ENCODE assay signal across 1 cellular context in the genomic region with DNA sequence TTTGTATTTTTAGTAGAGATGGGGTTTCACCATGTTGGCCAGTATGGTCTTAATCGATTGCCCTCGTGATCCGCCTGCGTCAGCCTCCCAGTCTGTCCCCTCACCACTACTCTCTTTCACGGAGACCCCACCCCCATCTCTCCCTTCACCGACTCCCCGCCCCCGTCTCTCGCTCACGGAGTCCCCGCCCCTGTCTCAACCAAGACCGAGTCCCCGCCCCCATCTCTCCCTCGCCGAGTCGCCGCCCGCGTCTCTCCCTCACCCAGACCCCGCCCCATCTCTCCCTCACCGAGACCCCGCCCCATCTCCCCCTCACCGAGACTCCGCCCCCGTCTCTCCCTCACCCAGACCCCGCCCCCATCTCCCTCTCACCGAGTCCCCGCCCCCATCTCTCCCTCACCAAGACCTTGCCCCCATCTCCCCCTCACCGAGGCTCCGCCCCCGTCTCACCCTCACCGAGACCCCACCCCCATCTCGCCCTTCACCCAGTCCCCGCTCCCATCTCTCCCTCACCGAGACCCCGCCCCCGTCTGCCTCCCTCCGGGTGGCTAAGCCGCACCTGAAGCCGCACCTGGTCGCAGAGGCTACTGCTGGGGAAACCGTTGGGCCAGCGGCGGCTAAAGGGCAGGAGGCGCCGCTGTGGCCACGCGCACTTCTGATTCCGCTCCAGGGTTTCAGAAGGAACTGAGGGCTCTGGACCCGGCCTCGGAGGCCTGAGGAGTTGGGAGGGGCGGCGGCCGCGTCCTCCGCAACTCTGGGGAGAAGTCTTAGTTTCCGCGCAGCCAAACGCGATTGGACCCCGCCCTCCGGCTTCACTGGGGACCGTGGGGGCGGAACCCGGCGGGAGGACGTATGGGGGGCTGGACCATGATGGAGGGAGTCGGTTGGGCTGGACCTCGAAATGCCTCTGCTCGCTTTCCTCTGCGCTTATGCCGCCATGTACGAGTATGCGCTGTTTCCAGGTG.
TF ChIP-seq lines count a peak whose summit lies in the region.

No MANE protein-coding gene starts in this region.

TF ChIP-seq in SK-N-SH, 30 proteins besides CTCF, POLR2A, EP300 and RAD21:
- TF ChIP-seq FOSL2 (IDR thresholded peaks at IDR 0.05; ENCODE audit: borderline replicate concordance, low read depth), result no peak
- TF ChIP-seq SMC3 (IDR thresholded peaks at IDR 0.05; ENCODE audit: low read depth, low read length), result no peak
- TF ChIP-seq ZBTB33 (IDR thresholded peaks at IDR 0.05; ENCODE audit: borderline replicate concordance, low read depth), result no peak
- no peak for TF ChIP-seq TEAD4 (IDR thresholded peaks at IDR 0.05; ENCODE audit: borderline replicate concordance, insufficient read depth)
- 0 out of 2 replicates have a peak, but pooled peaks have one; percentile 3 for TF ChIP-seq RCOR1 (IDR thresholded peaks at IDR 0.05; ENCODE audit: low read length)
- TF ChIP-seq YY1 (IDR thresholded peaks at IDR 0.05; ENCODE audit: low read depth), result peak; percentile 74; the same call in 1 of the 2 replicates
- TF ChIP-seq REST (IDR thresholded peaks at IDR 0.05; ENCODE audit: low read depth, low read length), result no peak
- no peak for TF ChIP-seq SIN3A (IDR thresholded peaks at IDR 0.05; ENCODE audit: borderline replicate concordance, low read depth, low read length)
- TF ChIP-seq GABPA (IDR thresholded peaks at IDR 0.05; ENCODE audit: low read depth), result no peak
- TF ChIP-seq FOXJ3 (CRISPR knock-in tag; IDR thresholded peaks at IDR 0.05), result no peak
- no peak for TF ChIP-seq JUND (IDR thresholded peaks at IDR 0.05)
- no peak for TF ChIP-seq RFX5 (IDR thresholded peaks at IDR 0.05; ENCODE audit: low read length)
- TF ChIP-seq MEF2A (IDR thresholded peaks at IDR 0.05; ENCODE audit: borderline replicate concordance, low read depth), result no peak
- peak; percentile 56; the same call in 1 of the 2 replicates for TF ChIP-seq MXI1 (IDR thresholded peaks at IDR 0.05; ENCODE audit: low read depth, low read length)
- peak; percentile 72 for TF ChIP-seq CHD2 (IDR thresholded peaks at IDR 0.05; ENCODE audit: low read length, partially characterized antibody)
- TF ChIP-seq GATA2 (CRISPR knock-in tag; IDR thresholded peaks at IDR 0.05), result no peak
- peak; percentile 36 for TF ChIP-seq PBX3 (IDR thresholded peaks at IDR 0.05)
- TF ChIP-seq POLR2AphosphoS5 (IDR thresholded peaks at IDR 0.05; ENCODE audit: low read depth, low read length), result peak; percentile 80
- TF ChIP-seq MAX (IDR thresholded peaks at IDR 0.05; ENCODE audit: low read depth), result peak; percentile 36; the same call in 1 of the 2 replicates
- TF ChIP-seq RXRA (IDR thresholded peaks at IDR 0.05; ENCODE audit: borderline replicate concordance, low read depth), result no peak
- no peak for TF ChIP-seq FOXM1 (IDR thresholded peaks at IDR 0.05; ENCODE audit: low read depth)
- peak; percentile 24; the same call in 1 of the 2 replicates for TF ChIP-seq TAF1 (IDR thresholded peaks at IDR 0.05; ENCODE audit: borderline replicate concordance, low read depth, low read length)
- TF ChIP-seq, protein P1, sequence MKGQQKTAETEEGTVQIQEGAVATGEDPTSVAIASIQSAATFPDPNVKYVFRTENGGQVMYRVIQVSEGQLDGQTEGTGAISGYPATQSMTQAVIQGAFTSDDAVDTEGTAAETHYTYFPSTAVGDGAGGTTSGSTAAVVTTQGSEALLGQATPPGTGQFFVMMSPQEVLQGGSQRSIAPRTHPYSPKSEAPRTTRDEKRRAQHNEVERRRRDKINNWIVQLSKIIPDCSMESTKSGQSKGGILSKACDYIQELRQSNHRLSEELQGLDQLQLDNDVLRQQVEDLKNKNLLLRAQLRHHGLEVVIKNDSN (IDR thresholded peaks at IDR 0.05; ENCODE audit: borderline replicate concordance, low read depth), result no peak
- no peak for TF ChIP-seq USF2 (IDR thresholded peaks at IDR 0.05; ENCODE audit: borderline replicate concordance, low read depth, low read length)
- TF ChIP-seq ELF1 (IDR thresholded peaks at IDR 0.05), result no peak
- 0 out of 2 replicates have a peak, but pooled peaks have one; percentile 23 for TF ChIP-seq NRF1 (IDR thresholded peaks at IDR 0.05; ENCODE audit: low read depth, low read length)
- no peak for TF ChIP-seq NFIC (IDR thresholded peaks at IDR 0.05; ENCODE audit: borderline replicate concordance)
- TF ChIP-seq TCF12 (IDR thresholded peaks at IDR 0.05), result no peak
- TF ChIP-seq IRF3 (IDR thresholded peaks at IDR 0.05; ENCODE audit: low read depth, low read length), result no peak
- no peak for TF ChIP-seq EZH2phosphoT487 (IDR thresholded peaks at IDR 0.05; ENCODE audit: borderline replicate concordance, low read depth)
